24 cellular contexts compared by ENCODE assay signal in the genomic region with DNA sequence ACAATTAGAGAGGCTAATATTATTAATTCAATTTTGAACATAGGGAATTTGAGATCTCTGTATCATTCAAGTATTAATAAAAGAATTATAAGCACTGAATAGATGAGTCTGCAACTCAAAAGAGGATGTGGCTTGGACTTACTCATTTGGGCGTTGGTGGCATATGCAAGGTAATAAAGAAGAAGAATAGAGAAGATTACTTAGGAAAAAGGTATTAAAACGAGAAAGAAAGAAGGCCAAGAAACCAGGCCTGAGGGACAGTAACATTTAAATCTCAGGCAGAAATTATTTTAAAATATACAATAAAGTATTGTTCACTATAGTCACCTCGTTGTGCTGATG.
DNase-seq lines count a peak whose midpoint lies in the region; ATAC-seq and TF ChIP-seq lines count a peak whose summit lies in the region.
"Had no signal": no experiment of that assay in that cellular context is flagged by ENCODE, and none has a peak within 500 bp of the region (broad histone marks: within the 10 kb centered on the region; RNA-seq: fewer than 3 reads in every experiment).

No MANE protein-coding gene starts in this region.

- H3K9me3 ChIP-seq in PC-3 (ENCODE audit: low read length): no peaks in the 10 kb centered on the region
- no peaks in the 10 kb centered on the region for H3K9me3 ChIP-seq in skeletal muscle satellite cell (replicated peaks; ENCODE audit: low read length)
- H3K9me3 ChIP-seq: BLaER1, Caco-2, Peyer's patch had no signal

- no peak for TF ChIP-seq POLR2A in NB4 (IDR thresholded peaks at IDR 0.05; ENCODE audit: extremely low read depth, insufficient read length)

- no peak overlapping the region for H3K4me2 ChIP-seq in PC-3 (ENCODE audit: low read length)
- peak overlapping the region; percentile 15 for H3K4me2 ChIP-seq in skeletal muscle satellite cell (ENCODE audit: low read length)
- H3K4me2 ChIP-seq: BLaER1, KMS-11 had no signal

- H2AFZ ChIP-seq in PC-3 (ENCODE audit: low read length): no peak overlapping the region

- CTCF ChIA-PET in PC-3 (lab: Charles Lee): no interaction called here

- POLR2A ChIA-PET in PC-3 (lab: Charles Lee; ENCODE audit: unreplicated experiment): no interaction called here

- H3K4me3 ChIP-seq in NB4 (ENCODE audit: low read depth, low read length): no peak overlapping the region
- no peak overlapping the region for H3K4me3 ChIP-seq in PC-3 (ENCODE audit: low read length)
- H3K4me3 ChIP-seq in skeletal muscle satellite cell (ENCODE audit: low read length): no peak overlapping the region
- H3K4me3 ChIP-seq: BLaER1, GM12878, Peyer's patch had no signal

- H3K36me3 ChIP-seq in PC-3 (ENCODE audit: low read depth, low read length): no peaks in the 10 kb centered on the region
- H3K36me3 ChIP-seq in skeletal muscle satellite cell (ENCODE audit: insufficient read depth, low read length): no peaks in the 10 kb centered on the region
- H3K36me3 ChIP-seq: BLaER1, Peyer's patch had no signal

- H3K27me3 ChIP-seq in PC-3 (ENCODE audit: low read length) (no peaks in the 10 kb centered on the region), skeletal muscle satellite cell (ENCODE audit: control insufficient read depth, insufficient read depth, low read length) (no peaks in the 10 kb centered on the region)
- H3K27me3 ChIP-seq: BLaER1, Peyer's patch had no signal

- no TSS peak for BruUV-seq in PC-3 (replicated peaks; lab: Mats Ljungman, UMichigan)

- no peak overlapping the region for H3K9ac ChIP-seq in PC-3 (ENCODE audit: low read length)
- H3K9ac ChIP-seq in skeletal muscle satellite cell (ENCODE audit: low read depth, low read length): no peak overlapping the region
- H3K9ac ChIP-seq: BLaER1, KMS-11 had no signal

- H3K27ac ChIP-seq in PC-3 (ENCODE audit: low read length): peak overlapping the region; percentile 46
- H3K27ac ChIP-seq: 22Rv1, BLaER1, KMS-11, Peyer's patch had no signal

- intact Hi-C loops in PC-3 (cut with micrococcal nuclease): no loop called here

- DNase-seq in SKM-1 treated with dmso at 0.1 percent for 144 hours (lab: John Stamatoyannopoulos, UW; ENCODE audit: unreplicated experiment): peak; percentile 3
- no peak for DNase-seq in SKM-1 (lab: John Stamatoyannopoulos, UW; ENCODE audit: unreplicated experiment)
- DNase-seq in NB4 (ENCODE audit: low read depth): peak; percentile 9
- DNase-seq in PC-3: peak; percentile 34
- no peak for DNase-seq in activated naive CD4-positive, alpha-beta T cell treated with Interleukin-2 at 50 U/mL for 16 hours
- DNase-seq in NCI-H2227 treated with DMSO at 0.1 percent for 48 hours (lab: John Stamatoyannopoulos, UW): no peak
- DNase-seq in NCI-H2029 treated with DMSO at 0.1 percent for 48 hours (lab: John Stamatoyannopoulos, UW): no peak
- DNase-seq: ACHN; Caco-2; CD4-positive, alpha-beta T cell; DMS 273 treated with DMSO at 0.1 percent for 48 hours; DMS79 treated with DMSO at 0.1 percent for 48 hours; H7; NCI-H1092 treated with DMSO at 0.1 percent for 48 hours; NCI-H1436 treated with DMSO at 0.1 percent for 48 hours; NCI-H1930; NCI-H2171; NCI-H524 treated with DMSO at 0.1 percent for 48 hours; Peyer's patch had no signal

- H3K4me1 ChIP-seq in PC-3 (ENCODE audit: insufficient read depth, low read length) (0 out of 2 replicates have a peak, but pooled peaks cover 5% of the 10 kb centered on the region), skeletal muscle satellite cell (ENCODE audit: control insufficient read depth, insufficient read depth, low read length) (peaks cover 8% of the 10 kb centered on the region)
- H3K4me1 ChIP-seq: BLaER1, Caco-2, Peyer's patch had no signal

- no peaks in the 10 kb centered on the region for H4K20me1 ChIP-seq in PC-3 (ENCODE audit: low read length)
- H4K20me1 ChIP-seq: BLaER1 had no signal

- TF ChIP-seq CTCF in NB4 (IDR thresholded peaks at IDR 0.05; ENCODE audit: low read depth, low read length): no peak
- no peak for TF ChIP-seq CTCF in PC-3 (conservative IDR thresholded peaks at IDR 0.05; ENCODE audit: low read depth, low read length)

- peak; percentile 76 for ATAC-seq in PC-3

- no peaks in the 10 kb centered on the region for H3K79me2 ChIP-seq in PC-3 (ENCODE audit: low read length)

- H3F3A ChIP-seq in PC-3 (ENCODE audit: low read length, unreplicated experiment): no peaks in the 10 kb centered on the region

- no peaks in the 10 kb centered on the region for H3K9me2 ChIP-seq in PC-3 (replicated peaks; ENCODE audit: low read length)

Comparison
In these comparisons a context has a peak if more than half of its experiments do, and no peak if none do; other contexts are left out.
1. DNase-seq: peak in SKM-1 treated with dmso at 0.1 percent for 144 hours (single experiment), NB4 (single experiment) and PC-3 (single experiment); none in SKM-1 (single experiment), activated naive CD4-positive, alpha-beta T cell treated with Interleukin-2 at 50 U/mL for 16 hours (single experiment), NCI-H2227 treated with DMSO at 0.1 percent for 48 hours (single experiment) and NCI-H2029 treated with DMSO at 0.1 percent for 48 hours (single experiment).